In genomic region chr1:116299248-116299647, GRCh38 we compare ENCODE assay signal across 20 cellular contexts.
DNase-seq lines count a peak whose midpoint lies in the region; ATAC-seq and TF ChIP-seq lines count a peak whose summit lies in the region.
"Had no signal": no experiment of that assay in that cellular context is flagged by ENCODE, and none has a peak within 500 bp of the region (broad histone marks: within the 10 kb centered on the region; RNA-seq: fewer than 3 reads in every experiment).

No MANE protein-coding gene starts in this region.

- H2AK5ac ChIP-seq in mesendoderm (ENCODE audit: low read length), result no peak overlapping the region

- H3K4me3 ChIP-seq in CD4-positive, CD25-positive, alpha-beta regulatory T cell (ENCODE audit: low read depth, low read length), result no peak overlapping the region
- H3K4me3 ChIP-seq in Karpas-422 (ENCODE audit: low read length) (no peak overlapping the region), mesendoderm (ENCODE audit: low read length) (peak overlapping the region; percentile 9), suprapubic skin (no peak overlapping the region)
- H3K4me3 ChIP-seq: MG63 had no signal

- no peak overlapping the region for H3K4ac ChIP-seq in mesendoderm (ENCODE audit: low read depth, low read length)

- no peaks in the 10 kb centered on the region for H3K79me2 ChIP-seq in Karpas-422 (ENCODE audit: low read length)
- no peaks in the 10 kb centered on the region for H3K79me2 ChIP-seq in mesendoderm (ENCODE audit: control insufficient read depth, insufficient read depth, low read length)

- no peaks in the 10 kb centered on the region for H3K9me3 ChIP-seq in CD4-positive, CD25-positive, alpha-beta regulatory T cell (ENCODE audit: control insufficient read depth in 2 of 2, low read length in 2 of 2)
- H3K9me3 ChIP-seq in Karpas-422 (ENCODE audit: low read length) (no peaks in the 10 kb centered on the region; the same call in 1 of the 2 replicates), suprapubic skin (no peaks in the 10 kb centered on the region)
- H3K9me3 ChIP-seq: SK-N-SH had no signal

- peak overlapping the region; percentile 38 to 79 (median 55) for H3K27ac Mint-ChIP-seq in CD4-positive, CD25-positive, alpha-beta regulatory T cell
- no peak overlapping the region for H3K27ac Mint-ChIP-seq in activated naive CD4-positive, alpha-beta T cell treated with anti-CD3 and anti-CD28 coated beads, Interleukin-2, amount 50 U/mL, for 72 hours
- H3K27ac Mint-ChIP-seq: CD14-positive monocyte, IgD-negative memory B cell had no signal

- H3K18ac ChIP-seq in mesendoderm (ENCODE audit: low read length), result no peak overlapping the region

- H4K8ac ChIP-seq in mesendoderm (ENCODE audit: low read depth, low read length), result no peak overlapping the region

- H3K4me1 Mint-ChIP-seq in CD4-positive, CD25-positive, alpha-beta regulatory T cell, result peaks cover 0 to 9% (median 1%) of the 10 kb centered on the region in 4 donors

- TF ChIP-seq POLR2A in suprapubic skin (IDR thresholded peaks at IDR 0.05), result no peak

- H4K20me1 ChIP-seq in Karpas-422 (ENCODE audit: insufficient read depth, low read depth, low read length), result no peaks in the 10 kb centered on the region

- no peaks in the 10 kb centered on the region for H3K27me3 ChIP-seq in CD4-positive, CD25-positive, alpha-beta regulatory T cell (ENCODE audit: control insufficient read depth, insufficient read depth, low read length)
- H3K27me3 ChIP-seq in Karpas-422 (ENCODE audit: low read length), result no peaks in the 10 kb centered on the region
- no peaks in the 10 kb centered on the region for H3K27me3 ChIP-seq in mesendoderm (ENCODE audit: insufficient read depth, low read length, poor library complexity)
- H3K27me3 ChIP-seq in suprapubic skin, result no peaks in the 10 kb centered on the region
- H3K27me3 ChIP-seq: MG63 had no signal

- no CpG with 5 or more reads among the region's 1 CpG for WGBS in mesendoderm (ENCODE audit: extremely low coverage, insufficient coverage, low lambda C conversion rate)
- 60% methylated on average over 1 of the region's 1 CpG for WGBS in suprapubic skin

- no peak overlapping the region for H3K56ac ChIP-seq in mesendoderm (ENCODE audit: low read length)

- no peak overlapping the region for H2BK120ac ChIP-seq in mesendoderm (ENCODE audit: low read depth, low read length)

- H3K4me1 ChIP-seq in CD4-positive, CD25-positive, alpha-beta regulatory T cell (ENCODE audit: control insufficient read depth, insufficient read depth, low read length, poor library complexity, severe bottlenecking), result no peaks in the 10 kb centered on the region
- H3K4me1 ChIP-seq in Karpas-422 (ENCODE audit: low read length) (peaks cover 16% of the 10 kb centered on the region), mesendoderm (ENCODE audit: control insufficient read depth, low read depth, low read length) (no peaks in the 10 kb centered on the region), suprapubic skin (no peaks in the 10 kb centered on the region)

- H3K79me1 ChIP-seq in mesendoderm (ENCODE audit: low read length), result no peaks in the 10 kb centered on the region

- no peak overlapping the region for H2BK15ac ChIP-seq in mesendoderm (replicated peaks; ENCODE audit: low read depth)

- no peak for ATAC-seq in CD4-positive, CD25-positive, alpha-beta regulatory T cell (ENCODE audit: low read depth in 2 of 2)
- no peak for ATAC-seq in activated naive CD4-positive, alpha-beta T cell treated with anti-CD3 and anti-CD28 coated beads, Interleukin-2, amount 50 U/mL, for 72 hours
- ATAC-seq: HCT116 had no signal

- H3K23ac ChIP-seq in mesendoderm (ENCODE audit: low read length), result no peak overlapping the region

- no peaks in the 10 kb centered on the region for H3K27me3 Mint-ChIP-seq in CD4-positive, CD25-positive, alpha-beta regulatory T cell
- H3K27me3 Mint-ChIP-seq: IgD-negative memory B cell had no signal

- no peak for TF ChIP-seq CTCF in suprapubic skin (IDR thresholded peaks at IDR 0.05)

- TF ChIP-seq EP300 in suprapubic skin (IDR thresholded peaks at IDR 0.05), result no peak

- H3K27ac ChIP-seq in CD4-positive, CD25-positive, alpha-beta regulatory T cell (ENCODE audit: insufficient read depth, low read length, poor library complexity, severe bottlenecking), result no peak overlapping the region
- no peak overlapping the region for H3K27ac ChIP-seq in Karpas-422 (ENCODE audit: low read length)
- H3K27ac ChIP-seq in mesendoderm (ENCODE audit: low read depth, low read length), result no peak overlapping the region
- H3K27ac ChIP-seq in suprapubic skin, result peak overlapping the region; percentile 3

- H3K9me3 Mint-ChIP-seq in CD4-positive, CD25-positive, alpha-beta regulatory T cell, result peaks cover 0 to 4% (median 0%) of the 10 kb centered on the region in 7 donors
- H3K9me3 Mint-ChIP-seq in activated naive CD4-positive, alpha-beta T cell treated with anti-CD3 and anti-CD28 coated beads, Interleukin-2, amount 50 U/mL, for 72 hours, result no peaks in the 10 kb centered on the region

- H3K9me2 ChIP-seq in Karpas-422 (replicated peaks; ENCODE audit: insufficient read depth, low read length), result no peaks in the 10 kb centered on the region
- H3K9me2 ChIP-seq: SK-N-SH had no signal

- no peaks in the 10 kb centered on the region for H3K36me3 Mint-ChIP-seq in CD4-positive, CD25-positive, alpha-beta regulatory T cell
- no peaks in the 10 kb centered on the region for H3K36me3 Mint-ChIP-seq in activated naive CD4-positive, alpha-beta T cell treated with anti-CD3 and anti-CD28 coated beads, Interleukin-2, amount 50 U/mL, for 72 hours
- H3K36me3 Mint-ChIP-seq: CD14-positive monocyte, IgD-negative memory B cell had no signal

- H3K4me3 Mint-ChIP-seq in CD4-positive, CD25-positive, alpha-beta regulatory T cell, result no peak overlapping the region
- H3K4me3 Mint-ChIP-seq: CD14-positive monocyte, IgD-negative memory B cell had no signal

- no peaks in the 10 kb centered on the region for H3K36me3 ChIP-seq in CD4-positive, CD25-positive, alpha-beta regulatory T cell (ENCODE audit: control insufficient read depth, insufficient read depth, low read length)
- H3K36me3 ChIP-seq in Karpas-422 (ENCODE audit: insufficient read depth, low read length) (no peaks in the 10 kb centered on the region), mesendoderm (ENCODE audit: control insufficient read depth, insufficient read depth, low read length) (peaks cover 1% of the 10 kb centered on the region), suprapubic skin (no peaks in the 10 kb centered on the region)
- H3K36me3 ChIP-seq: MG63 had no signal

- no peak overlapping the region for H3K4me2 ChIP-seq in Karpas-422 (ENCODE audit: low read depth, low read length, poor library complexity, severe bottlenecking)
- H3K4me2 ChIP-seq in mesendoderm (ENCODE audit: low read length), result no peak overlapping the region
- H3K4me2 ChIP-seq: SK-N-SH had no signal

- DNase-seq in CD4-positive, CD25-positive, alpha-beta regulatory T cell, result no peak
- DNase-seq in Karpas-422 (no peak), mesendoderm (no peak), suprapubic skin (ENCODE audit: low spot score in 2 of 2) (no peak), NCI-H1417 treated with DMSO at 0.1 percent for 48 hours (lab: John Stamatoyannopoulos, UW) (no peak), glomerular visceral epithelial cell (ENCODE audit: extremely low spot score) (no peak)
- DNase-seq in activated naive CD4-positive, alpha-beta T cell treated with anti-CD3 and anti-CD28 coated beads, Interleukin-2, amount 50 U/mL, for 72 hours (ENCODE audit: low spot score in 2 of 2), result no peak
- DNase-seq: Kasumi-1, MG63, NCI-H1048, NCI-H1436 treated with DMSO at 0.1 percent for 48 hours, NCI-H1930, NCI-H226, NCI-H510A treated with DMSO at 0.1 percent for 48 hours, NCI-H748 treated with DMSO at 0.1 percent for 48 hours, SIG-M5, SK-N-SH had no signal

- H3K9ac ChIP-seq in Karpas-422 (ENCODE audit: low read length) (no peak overlapping the region), mesendoderm (ENCODE audit: low read length) (no peak overlapping the region)
- H3K9ac ChIP-seq: SK-N-SH had no signal

- H2BK5ac ChIP-seq in mesendoderm (ENCODE audit: low read length), result no peak overlapping the region

- peak overlapping the region; percentile 60 for H2AFZ ChIP-seq in Karpas-422 (ENCODE audit: low read length)

- no peak overlapping the region for H4K5ac ChIP-seq in mesendoderm (ENCODE audit: low read length)

Comparison
In these comparisons a context has a peak if more than half of its experiments do, and no peak if none do; other contexts are left out.
1. H3K27ac Mint-ChIP-seq: peak in CD4-positive, CD25-positive, alpha-beta regulatory T cell (3 of 3); none in activated naive CD4-positive, alpha-beta T cell treated with anti-CD3 and anti-CD28 coated beads, Interleukin-2, amount 50 U/mL, for 72 hours (0 of 2).